ENCODE assay signal across 29 cellular contexts in genomic region chr7:43749383-43749940, GRCh38.
"Had no signal": no experiment of that assay in that cellular context is flagged by ENCODE, and none has a peak within 500 bp of the region (broad histone marks: within the 10 kb centered on the region; RNA-seq: fewer than 3 reads in every experiment).

No MANE protein-coding gene starts in this region.

- H3K36me3 ChIP-seq: esophagus squamous epithelium, left ventricle myocardium inferior, pancreas, prostate gland, sigmoid colon, tibial nerve had no signal

- H3K4me1 Mint-ChIP-seq: stimulated activated naive B cell treated with anti-CD40 and anti-IgM and Interleukin-4, amounts not matched to agents 10 μg/mL and 1 μg/mL and 100 μg/mL, for 72 hours had no signal

- ATAC-seq: activated CD8-positive, alpha-beta memory T cell treated with anti-CD3 and anti-CD28 coated beads, Interleukin-2, amount 10 ng/mL, durations not matched to agents 7 days and 5 days; activated CD8-positive, alpha-beta T cell treated with anti-CD3 and anti-CD28 coated beads for 36 hours; activated T-cell treated with anti-CD3 and anti-CD28 coated beads, Interleukin-2, amount 50 U/mL, for 72 hours; mucosa of descending colon; stimulated activated naive B cell treated with anti-CD40 and anti-IgM and Interleukin-4, amounts not matched to agents 10 μg/mL and 1 μg/mL and 100 μg/mL, for 72 hours; T-helper 17 cell had no signal

- DNase-seq: activated CD4-positive, alpha-beta T cell treated with anti-CD3 and anti-CD28 coated beads, Interleukin-2, amount 50 U/mL, for 1 hour; activated CD8-positive, alpha-beta memory T cell treated with anti-CD3 and anti-CD28 coated beads, Interleukin-2, amount 10 ng/mL, durations not matched to agents 7 days and 5 days; activated CD8-positive, alpha-beta T cell treated with anti-CD3 and anti-CD28 coated beads for 36 hours; activated naive CD4-positive, alpha-beta T cell; activated T-cell treated with anti-CD3 and anti-CD28 coated beads for 4 hours; activated T-cell treated with anti-CD3 and anti-CD28 coated beads, Interleukin-2, amount 50 U/mL, for 72 hours; anterior cingulate cortex; dermis blood vessel endothelial cell; effector CD4-positive, alpha-beta T cell; esophagus squamous epithelium; left ventricle myocardium inferior; mesendoderm; mucosa of descending colon; pancreas; retina; sigmoid colon; stimulated activated CD4-positive, alpha-beta T cell treated with anti-CD3 and anti-CD28 coated beads, Interleukin-1b, Interleukin-23, amount 100 ng/mL, for 48 hours; stimulated activated CD4-positive, alpha-beta T cell treated with anti-CD3 and anti-CD28 coated beads, Interleukin-4, amount 100 ng/mL, for 4 hours; stimulated activated CD8-positive, alpha-beta memory T cell treated with anti-CD3 and anti-CD28 coated beads, Interleukin-4, amount 100 ng/mL, for 48 hours; stimulated activated naive B cell treated with anti-CD40 and anti-IgM and Interleukin-4, amounts not matched to agents 10 μg/mL and 1 μg/mL and 100 μg/mL, for 72 hours; T-helper 17 cell had no signal

- H3K36me3 Mint-ChIP-seq: activated naive CD4-positive, alpha-beta T cell treated with anti-CD3 and anti-CD28 coated beads, Interleukin-2, amount 50 U/mL, for 72 hours; stimulated activated naive B cell treated with anti-CD40 and anti-IgM and Interleukin-4, amounts not matched to agents 10 μg/mL and 1 μg/mL and 100 μg/mL, for 72 hours; WTC11 had no signal

- H3K4me3 ChIP-seq: esophagus squamous epithelium, left ventricle myocardium inferior, lung, mucosa of descending colon, pancreas, prostate gland, sigmoid colon, smooth muscle cell, tibial nerve had no signal

- H3K27me3 Mint-ChIP-seq: central memory CD8-positive, alpha-beta T cell had no signal

- H3K9me3 Mint-ChIP-seq: activated CD8-positive, alpha-beta T cell treated with anti-CD3 and anti-CD28 coated beads for 36 hours; activated T-cell treated with anti-CD3 and anti-CD28 coated beads, Interleukin-2, amount 50 U/mL, for 72 hours; central memory CD8-positive, alpha-beta T cell; nephron; stimulated activated naive B cell treated with anti-CD40 and anti-IgM and Interleukin-4, amounts not matched to agents 10 μg/mL and 1 μg/mL and 100 μg/mL, for 72 hours had no signal

- H3K9me3 ChIP-seq: esophagus squamous epithelium, left ventricle myocardium inferior, mucosa of descending colon, pancreas, prostate gland, sigmoid colon, tibial nerve had no signal

- H3K27ac Mint-ChIP-seq: activated CD8-positive, alpha-beta memory T cell treated with anti-CD3 and anti-CD28 coated beads, Interleukin-2, amount 10 ng/mL, durations not matched to agents 7 days and 5 days; activated CD8-positive, alpha-beta T cell treated with anti-CD3 and anti-CD28 coated beads for 36 hours; activated naive CD4-positive, alpha-beta T cell treated with anti-CD3 and anti-CD28 coated beads, Interleukin-2, amount 50 U/mL, for 72 hours; activated T-cell treated with anti-CD3 and anti-CD28 coated beads, Interleukin-2, amount 50 U/mL, for 72 hours; stimulated activated naive B cell treated with anti-CD40 and anti-IgM and Interleukin-4, amounts not matched to agents 10 μg/mL and 1 μg/mL and 100 μg/mL, for 72 hours; T-helper 17 cell; WTC11 had no signal

- H3K4me1 ChIP-seq: left ventricle myocardium inferior, pancreas, prostate gland, sigmoid colon, tibial nerve had no signal

- H3K27me3 ChIP-seq: pancreas, sigmoid colon, tibial nerve had no signal

- H3K4me2 ChIP-seq: smooth muscle cell had no signal

- H3K27ac ChIP-seq: esophagus squamous epithelium, left ventricle myocardium inferior, pancreas, prostate gland, sigmoid colon, tibial nerve had no signal

- H3K4me3 Mint-ChIP-seq: activated CD8-positive, alpha-beta memory T cell treated with anti-CD3 and anti-CD28 coated beads, Interleukin-2, amount 10 ng/mL, durations not matched to agents 7 days and 5 days; activated CD8-positive, alpha-beta T cell treated with anti-CD3 and anti-CD28 coated beads for 36 hours; activated T-cell treated with anti-CD3 and anti-CD28 coated beads, Interleukin-2, amount 50 U/mL, for 72 hours; central memory CD8-positive, alpha-beta T cell; stimulated activated naive B cell treated with anti-CD40 and anti-IgM and Interleukin-4, amounts not matched to agents 10 μg/mL and 1 μg/mL and 100 μg/mL, for 72 hours; T-helper 17 cell; WTC11 had no signal
